Comparison of ENCODE assay signal across 8 cellular contexts in genomic region chr2:200888719-200889625, GRCh38. TPM values are rescaled to one million over a fixed set of nuclear protein-coding genes. Genes with fewer than 3 reads are reported as not detected.
DNase-seq lines count a peak whose midpoint lies in the region; ATAC-seq, FAIRE-seq and TF ChIP-seq lines count a peak whose summit lies in the region.

TSS of gene NIF3L1 (plus strand) at chr2:200889371. CDS start at chr2:200891944, 2,573 bp downstream.
TSS of gene PPIL3 (minus strand) at chr2:200889077. CDS start at chr2:200887615, 1,462 bp downstream.

- intact Hi-C loops in HepG2 (cut with micrococcal nuclease; ENCODE audit: unreplicated experiment), result loop anchor here (1.0 to 10.0 kb wide), 5 partner anchors 25 to 228 kb away; partner anchors contain the start of genes BZW1, CFLAR and CLK1

- H3K79me2 ChIP-seq in HepG2 (ENCODE audit: insufficient read depth, low read length), result peaks cover 39% of the 10 kb centered on the region

- H3K4me3 ChIP-seq in HepG2 (replicated peaks in 1 of 3; ENCODE audit: insufficient read depth in 1 of 3, low read depth in 2 of 3, low read length in 3 of 3), result peak within 1 kb of the TSS; percentile 79 to 92 (median 90)

- H3K4me1 ChIP-seq in HepG2 (ENCODE audit: insufficient read depth, low read length), result peaks cover 34% of the 10 kb centered on the region

- FAIRE-seq in HepG2 (lab: Jason Lieb, UNC), result peak; percentile 86

- H4K20me1 ChIP-seq in HepG2 (ENCODE audit: insufficient read depth, low read length), result no peaks in the 10 kb centered on the region

- peak; percentile 88 for ATAC-seq in GM19395 (IDR thresholded peaks at IDR 0.05; ENCODE audit: unreplicated experiment)
- peak; percentile 78 for ATAC-seq in HG03565 (IDR thresholded peaks at IDR 0.05; ENCODE audit: unreplicated experiment)
- ATAC-seq in HepG2, result peak; percentile 90

- BruUV-seq in HepG2 (replicated peaks; lab: Mats Ljungman, UMichigan), result TSS peak; percentile 76

- H3K9ac ChIP-seq in HepG2 (ENCODE audit: insufficient read depth, low read depth, low read length), result peak within 1 kb of the TSS; percentile 97

- H2AFZ ChIP-seq in HepG2 (ENCODE audit: low read length), result peak within 1 kb of the TSS; percentile 87

- TF ChIP-seq POLR2A in HepG2 (IDR thresholded peaks at IDR 0.05; ENCODE audit: insufficient read depth in 1 of 2, low read depth in 2 of 2, low read length in 2 of 2), result peak; percentile 69 to 95

- CTCF ChIA-PET in HepG2 (lab: Yijun Ruan, JAX; ENCODE audit: low intra/inter-chr PET ratio, low total read pairs), result no interaction called here

- TF ChIP-seq RAD21 in HepG2 (CRISPR knock-in tag; IDR thresholded peaks at IDR 0.05), result 0 out of 2 replicates have a peak, but pooled peaks have one; percentile 17

- H3K36me3 ChIP-seq in HepG2 (replicated peaks in 1 of 2; ENCODE audit: control insufficient read depth in 1 of 2, insufficient read depth in 2 of 2, low read length in 2 of 2), result peaks cover 4 to 17% of the 10 kb centered on the region in 2 experiments; a peak in 4 of 5 replicates

- H3K9me3 ChIP-seq in HepG2 (ENCODE audit: low read length), result no peaks in the 10 kb centered on the region

- peak within 1 kb of the TSS; percentile 86 for H3K4me2 ChIP-seq in HepG2 (ENCODE audit: low read depth, low read length)

- in situ Hi-C loops in HepG2 (cut with HindIII; ENCODE audit: extremely low pct_ligation_motif_present, low pct_unique_long_range_greater_than_20kb), result no loop called here

- peak; percentile 67 to 96 (median 90) for DNase-seq in C1 segment of cervical spinal cord (lab: John Stamatoyannopoulos, UW)
- peak; percentile 96 for DNase-seq in NCI-H774 (lab: John Stamatoyannopoulos, UW)
- DNase-seq in activated CD4-positive, alpha-beta T cell treated with anti-CD3 and anti-CD28 coated beads, Interleukin-2, amount 50 U/mL, for 4 hours, result peak; percentile 96
- DNase-seq in dermis blood vessel endothelial cell, result peak; percentile 99
- peak; percentile 99 for DNase-seq in HepG2 (ENCODE audit: low spot score)
- DNase-seq in stimulated activated CD4-positive, alpha-beta T cell treated with anti-CD3 and anti-CD28 coated beads, Interleukin-4, amount 100 ng/mL, for 1 hour, result peak; percentile 96

- TF ChIP-seq EP300 in HepG2 (IDR thresholded peaks at IDR 0.05; ENCODE audit: low read depth in 2 of 2, low read length in 2 of 2) (peak; percentile 30 to 68; a peak in 2 of 4 replicates), HepG2 (CRISPR knock-in tag; IDR thresholded peaks at IDR 0.05; ENCODE audit: borderline replicate concordance) (no peak; the same call in none of the 2 replicates)

- peak within 1 kb of the TSS; percentile 97 for H3K27ac ChIP-seq in HepG2 (ENCODE audit: extremely low read length, insufficient read depth, low read length)

- no peaks in the 10 kb centered on the region; a peak in 2 of 5 replicates for H3K27me3 ChIP-seq in HepG2 (ENCODE audit: control insufficient read depth in 1 of 2, insufficient read depth in 2 of 2, low read length in 2 of 2)

- no peak; the same call in none of the 2 replicates for TF ChIP-seq CTCF in HepG2 (CRISPR knock-in tag; IDR thresholded peaks at IDR 0.05)

- WGBS in HepG2 (ENCODE audit: low lambda C conversion rate), result under 1% methylated on average over 46 of the region's 49 CpGs

- POLR2A ChIA-PET in HepG2 (lab: Yijun Ruan, JAX), result interaction anchor here (0.7 to 2.1 kb wide), 43 partner anchors 9 to 583 kb away, joined by 3 to 80 read pairs (median 5); partner anchors contain the start of genes AOX1, BZW1, CASP10 and CFLAR

TF ChIP-seq in HepG2, 621 proteins besides CTCF, POLR2A, EP300 and RAD21 (continues in another document):
- TF ChIP-seq ATF1 (CRISPR knock-in tag; IDR thresholded peaks at IDR 0.05) (peak; percentile 94), MEF2D (CRISPR knock-in tag; IDR thresholded peaks at IDR 0.05) (peak; percentile 59; the same call in 1 of the 2 replicates)

RNA-seq across cellular contexts. Expression of gene NIF3L1, which starts in this region (rescaled TPM):
- total RNA-seq in dermis blood vessel endothelial cell (10.9 and 17.5 TPM in 2 replicates), HepG2 (2016; rRNA removed; fragmentation: Illumina TruSeq; extraction: Trizol) (67.9 and 98.5 TPM in 2 replicates)
- 23.3 and 24.5 TPM in 2 replicates for total RNA-seq in HepG2 (2016; cell fraction: cytosol; rRNA removed; fragmentation: Illumina TruSeq; extraction: Trizol; ENCODE audit: low read depth)
- total RNA-seq in HepG2 (2016; cell fraction: insoluble cytoplasmic fraction; rRNA removed; fragmentation: Illumina TruSeq; extraction: Trizol), result 69.4 and 101 TPM in 2 replicates
- 38.9 and 41.8 TPM in 2 replicates for total RNA-seq in HepG2 (2016; cell fraction: membrane; rRNA removed; fragmentation: Illumina TruSeq; extraction: Trizol)
- 33.1 and 39.6 TPM in 2 replicates for total RNA-seq in HepG2 (2016; cell fraction: nucleus; rRNA removed; fragmentation: Illumina TruSeq; extraction: Trizol)
- polyA plus RNA-seq in HepG2 (2011; rRNA removed), result 55.1 and 75.2 TPM in 2 replicates
- 54.9 and 60.1 TPM in 2 replicates for polyA plus RNA-seq in HepG2 (2011; cell fraction: cytosol; rRNA removed)
- 40.7 and 44.2 TPM in 2 replicates for polyA plus RNA-seq in HepG2 (2011; cell fraction: nucleus; rRNA removed)
- polyA plus RNA-seq in HepG2 (2012), result 21.5 and 30.3 TPM in 2 replicates
- polyA plus RNA-seq in HepG2 (2016; cell fraction: cytosol; fragmentation: Illumina TruSeq; extraction: Trizol; ENCODE audit: low read depth), result 8.6 and 9.7 TPM in 2 replicates
- 84.9 and 85.4 TPM in 2 replicates for polyA plus RNA-seq in HepG2 (2016; cell fraction: insoluble cytoplasmic fraction; fragmentation: Illumina TruSeq; extraction: Trizol; ENCODE audit: low read depth)
- 16.6 and 16.7 TPM in 2 replicates for polyA plus RNA-seq in HepG2 (2016; cell fraction: membrane; fragmentation: Illumina TruSeq; extraction: Trizol; ENCODE audit: low read depth)
- 50.4 and 53.5 TPM in 2 replicates for polyA plus RNA-seq in HepG2 (2016; cell fraction: nucleus; fragmentation: Illumina TruSeq; extraction: Trizol; ENCODE audit: insufficient read depth, low read depth)
- polyA minus RNA-seq in HepG2 (2011; rRNA and poly(A)+ RNA removed; ENCODE audit: low replicate concordance), result 57.1 and 72.0 TPM in 2 replicates
- polyA minus RNA-seq in HepG2 (2011; cell fraction: cytosol; rRNA and poly(A)+ RNA removed), result 24.0 and 28.5 TPM in 2 replicates
- 33.3 and 35.7 TPM in 2 replicates for polyA minus RNA-seq in HepG2 (2011; cell fraction: nucleus; rRNA and poly(A)+ RNA removed)

RNA-seq across cellular contexts. Expression of gene PPIL3, which starts in this region (rescaled TPM):
- total RNA-seq in dermis blood vessel endothelial cell (18.9 and 20.6 TPM in 2 replicates), HepG2 (2016; rRNA removed; fragmentation: Illumina TruSeq; extraction: Trizol) (98.7 and 126 TPM in 2 replicates)
- 48.4 and 52.9 TPM in 2 replicates for total RNA-seq in HepG2 (2016; cell fraction: cytosol; rRNA removed; fragmentation: Illumina TruSeq; extraction: Trizol; ENCODE audit: low read depth)
- 84.1 and 125 TPM in 2 replicates for total RNA-seq in HepG2 (2016; cell fraction: insoluble cytoplasmic fraction; rRNA removed; fragmentation: Illumina TruSeq; extraction: Trizol)
- 78.2 and 94.7 TPM in 2 replicates for total RNA-seq in HepG2 (2016; cell fraction: membrane; rRNA removed; fragmentation: Illumina TruSeq; extraction: Trizol)
- 47.6 and 50.4 TPM in 2 replicates for total RNA-seq in HepG2 (2016; cell fraction: nucleus; rRNA removed; fragmentation: Illumina TruSeq; extraction: Trizol)
- polyA plus RNA-seq in HepG2 (2011; rRNA removed), result 81.8 and 107 TPM in 2 replicates
- 53.4 and 68.3 TPM in 2 replicates for polyA plus RNA-seq in HepG2 (2011; cell fraction: cytosol; rRNA removed)
- polyA plus RNA-seq in HepG2 (2011; cell fraction: nucleus; rRNA removed), result 46.2 and 54.3 TPM in 2 replicates
- 102 and 132 TPM in 2 replicates for polyA plus RNA-seq in HepG2 (2012)
- 46.7 and 53.3 TPM in 2 replicates for polyA plus RNA-seq in HepG2 (2016; cell fraction: cytosol; fragmentation: Illumina TruSeq; extraction: Trizol; ENCODE audit: low read depth)
- polyA plus RNA-seq in HepG2 (2016; cell fraction: insoluble cytoplasmic fraction; fragmentation: Illumina TruSeq; extraction: Trizol; ENCODE audit: low read depth), result 143 and 147 TPM in 2 replicates
- polyA plus RNA-seq in HepG2 (2016; cell fraction: membrane; fragmentation: Illumina TruSeq; extraction: Trizol; ENCODE audit: low read depth), result 79.9 and 84.5 TPM in 2 replicates
- polyA plus RNA-seq in HepG2 (2016; cell fraction: nucleus; fragmentation: Illumina TruSeq; extraction: Trizol; ENCODE audit: insufficient read depth, low read depth), result 90.6 and 109 TPM in 2 replicates
- 13.9 and 16.0 TPM in 2 replicates for polyA minus RNA-seq in HepG2 (2011; rRNA and poly(A)+ RNA removed; ENCODE audit: low replicate concordance)
- 25.3 and 29.8 TPM in 2 replicates for polyA minus RNA-seq in HepG2 (2011; cell fraction: cytosol; rRNA and poly(A)+ RNA removed)
- 35.9 and 56.9 TPM in 2 replicates for polyA minus RNA-seq in HepG2 (2011; cell fraction: nucleus; rRNA and poly(A)+ RNA removed)

Comparison
In these comparisons a context has a peak if more than half of its experiments do, and no peak if none do; other contexts are left out.
1. Peak in every context shown above with its lines: DNase-seq, ATAC-seq, H3K4me3 ChIP-seq and H3K27ac ChIP-seq.